In genomic region chr4:95285797-95286196, GRCh38 we compare ENCODE assay signal across 11 cellular contexts.
"Had no signal": no experiment of that assay in that cellular context is flagged by ENCODE, and none has a peak within 500 bp of the region (broad histone marks: within the 10 kb centered on the region; RNA-seq: fewer than 3 reads in every experiment).

No MANE protein-coding gene starts in this region.

- H3K4me2 ChIP-seq: GM23338 had no signal

- H3K9ac ChIP-seq: GM23248 had no signal

- DNase-seq: GM23248, GOT3, H7, H9, HCEC 1CT, HFFc6 had no signal

- H3K4me3 ChIP-seq: GM23248, GM23338, HAP-1 had no signal

- ATAC-seq: GM23338, HCT116 had no signal

- FAIRE-seq: H1, H54 had no signal

- H3K27ac ChIP-seq: GM23248 had no signal

- H3K4me1 ChIP-seq: HAP-1 had no signal

- H2AFZ ChIP-seq: GM23248 had no signal

- H3K36me3 ChIP-seq: HAP-1 had no signal
